9 cellular contexts compared by ENCODE assay signal in genomic region chr15:45276851-45277250, GRCh38. TPM values are rescaled to one million over a fixed set of nuclear protein-coding genes. Genes with fewer than 3 reads are reported as not detected.
A peak's percentile ranks its signal among the peaks of the same experiment; 100 is the strongest.
DNase-seq lines count a peak whose midpoint lies in the region; ATAC-seq, FAIRE-seq and TF ChIP-seq lines count a peak whose summit lies in the region.
"Had no signal": no experiment of that assay in that cellular context is flagged by ENCODE, and none has a peak within 500 bp of the region (broad histone marks: within the 10 kb centered on the region; RNA-seq: fewer than 3 reads in every experiment).

No MANE protein-coding gene starts in this region.

- no peak overlapping the region for H3K4me2 ChIP-seq in neural cell (ENCODE audit: low read length)

- CTCF ChIA-PET in activated CD8-positive, alpha-beta T cell treated with anti-CD3 and anti-CD28 coated beads for 36 hours (lab: Charles Lee): interaction anchor here (0.7 to 1.0 kb wide), 2 partner anchors 11 to 153 kb away, joined by 3 read pairs; no protein-coding TSS in a partner anchor

- intact Hi-C loops in activated CD8-positive, alpha-beta T cell treated with anti-CD3 and anti-CD28 coated beads for 36 hours (cut with micrococcal nuclease): no loop called here
- intact Hi-C loops in pancreas (cut with DNase I): no loop called here

- H3K36me3 Mint-ChIP-seq in activated CD8-positive, alpha-beta T cell treated with anti-CD3 and anti-CD28 coated beads for 36 hours (ENCODE audit: low read depth): no peaks in the 10 kb centered on the region

- no peaks in the 10 kb centered on the region for H3K27me3 ChIP-seq in neural cell (ENCODE audit: insufficient read depth, low read depth, low read length)
- H3K27me3 ChIP-seq in pancreas: no peaks in the 10 kb centered on the region

- H3K79me2 ChIP-seq in neural cell (replicated peaks; ENCODE audit: insufficient read depth, low read length): no peaks in the 10 kb centered on the region

- no peak for FAIRE-seq in pancreas (lab: Jason Lieb, UNC)

- no peaks in the 10 kb centered on the region for H3K36me3 ChIP-seq in neural cell (ENCODE audit: insufficient read depth, low read length)
- H3K36me3 ChIP-seq in pancreas: no peaks in the 10 kb centered on the region

- TF ChIP-seq EP300 in neural cell (conservative IDR thresholded peaks at IDR 0.05; ENCODE audit: poor library complexity, severe bottlenecking): no peak

- POLR2A ChIA-PET in activated CD8-positive, alpha-beta T cell treated with anti-CD3 and anti-CD28 coated beads for 36 hours (lab: Charles Lee): no interaction called here

- no peaks in the 10 kb centered on the region for H4K20me1 ChIP-seq in neural cell (ENCODE audit: insufficient read depth)

- H3K4me3 Mint-ChIP-seq in activated CD8-positive, alpha-beta T cell treated with anti-CD3 and anti-CD28 coated beads for 36 hours: no peak overlapping the region

- peak; percentile 69 for TF ChIP-seq RAD21 in neural cell (conservative IDR thresholded peaks at IDR 0.05)

- ATAC-seq in activated CD8-positive, alpha-beta T cell treated with anti-CD3 and anti-CD28 coated beads for 36 hours: no peak
- no peak for ATAC-seq in pancreas

- H3K9me3 Mint-ChIP-seq in activated CD8-positive, alpha-beta T cell treated with anti-CD3 and anti-CD28 coated beads for 36 hours: no peaks in the 10 kb centered on the region

- 1% methylated on average over 2 of the region's 2 CpGs for WGBS in pancreas, 2 donors

- H3K9me2 ChIP-seq in neural cell (ENCODE audit: insufficient read depth, low read length): no peaks in the 10 kb centered on the region

- no peak overlapping the region for H3K27ac ChIP-seq in neural cell (ENCODE audit: low read length)
- no peak overlapping the region for H3K27ac ChIP-seq in pancreas

- no peaks in the 10 kb centered on the region for H3K9me3 ChIP-seq in neural cell (ENCODE audit: low read length)
- H3K9me3 ChIP-seq in pancreas: no peaks in the 10 kb centered on the region

- no peaks in the 10 kb centered on the region for H3F3A ChIP-seq in neural cell (ENCODE audit: insufficient read depth, low read length, poor library complexity, severe bottlenecking)

- H3K27me3 Mint-ChIP-seq in activated CD8-positive, alpha-beta T cell treated with anti-CD3 and anti-CD28 coated beads for 36 hours: no peaks in the 10 kb centered on the region

- H3K9ac ChIP-seq in neural cell (ENCODE audit: low read length): no peak overlapping the region

- TF ChIP-seq CTCF in neural cell (IDR thresholded peaks at IDR 0.05; ENCODE audit: poor library complexity, severe bottlenecking): peak; percentile 65
- no peak for TF ChIP-seq CTCF in activated CD8-positive, alpha-beta T cell treated with anti-CD3 and anti-CD28 coated beads for 36 hours (IDR thresholded peaks at IDR 0.05)
- TF ChIP-seq CTCF in pancreas (IDR thresholded peaks at IDR 0.05): peak in 2 of 4 donors; percentile 16 to 22

- H3K4me3 ChIP-seq in neural cell (ENCODE audit: low read length): no peak overlapping the region
- no peak overlapping the region for H3K4me3 ChIP-seq in pancreas

- no peak overlapping the region for H2AFZ ChIP-seq in neural cell (ENCODE audit: low read depth, low read length)

- no peak overlapping the region for H3K27ac Mint-ChIP-seq in activated CD8-positive, alpha-beta T cell treated with anti-CD3 and anti-CD28 coated beads for 36 hours

- peaks cover 4 to 8% (median 7%) of the 10 kb centered on the region in 3 donors for H3K4me1 ChIP-seq in pancreas

- H3K4me1 Mint-ChIP-seq in activated CD8-positive, alpha-beta T cell treated with anti-CD3 and anti-CD28 coated beads for 36 hours (ENCODE audit: low read depth): peaks cover 16% of the 10 kb centered on the region

- DNase-seq in NCI-H1092 treated with DMSO at 0.1 percent for 48 hours (lab: John Stamatoyannopoulos, UW) (peak; percentile 17), NCI-H1092 (lab: John Stamatoyannopoulos, UW) (no peak), NCI-H2171 treated with DMSO at 0.1 percent for 48 hours (lab: John Stamatoyannopoulos, UW) (peak; percentile 47), cerebellar cortex (ENCODE audit: low spot score) (peak; percentile 74), HuH-7.5 (ENCODE audit: low spot score) (no peak), pancreas (no peak)
- no peak for DNase-seq in activated CD8-positive, alpha-beta T cell treated with anti-CD3 and anti-CD28 coated beads for 36 hours

TF ChIP-seq in neural cell, 6 proteins besides CTCF, POLR2A, EP300 and RAD21:
- TF ChIP-seq MXI1 (conservative IDR thresholded peaks at IDR 0.05; ENCODE audit: poor library complexity, severe bottlenecking) (no peak), SMC3 (conservative IDR thresholded peaks at IDR 0.05; ENCODE audit: poor library complexity) (peak; percentile 71), POLR2AphosphoS5 (IDR thresholded peaks at IDR 0.05) (no peak), EZH2 (IDR thresholded peaks at IDR 0.05; ENCODE audit: borderline replicate concordance, insufficient read depth, low read length, poor library complexity, severe bottlenecking) (no peak), TAF1 (IDR thresholded peaks at IDR 0.05; ENCODE audit: low read depth) (no peak)
- TF ChIP-seq, protein P1, sequence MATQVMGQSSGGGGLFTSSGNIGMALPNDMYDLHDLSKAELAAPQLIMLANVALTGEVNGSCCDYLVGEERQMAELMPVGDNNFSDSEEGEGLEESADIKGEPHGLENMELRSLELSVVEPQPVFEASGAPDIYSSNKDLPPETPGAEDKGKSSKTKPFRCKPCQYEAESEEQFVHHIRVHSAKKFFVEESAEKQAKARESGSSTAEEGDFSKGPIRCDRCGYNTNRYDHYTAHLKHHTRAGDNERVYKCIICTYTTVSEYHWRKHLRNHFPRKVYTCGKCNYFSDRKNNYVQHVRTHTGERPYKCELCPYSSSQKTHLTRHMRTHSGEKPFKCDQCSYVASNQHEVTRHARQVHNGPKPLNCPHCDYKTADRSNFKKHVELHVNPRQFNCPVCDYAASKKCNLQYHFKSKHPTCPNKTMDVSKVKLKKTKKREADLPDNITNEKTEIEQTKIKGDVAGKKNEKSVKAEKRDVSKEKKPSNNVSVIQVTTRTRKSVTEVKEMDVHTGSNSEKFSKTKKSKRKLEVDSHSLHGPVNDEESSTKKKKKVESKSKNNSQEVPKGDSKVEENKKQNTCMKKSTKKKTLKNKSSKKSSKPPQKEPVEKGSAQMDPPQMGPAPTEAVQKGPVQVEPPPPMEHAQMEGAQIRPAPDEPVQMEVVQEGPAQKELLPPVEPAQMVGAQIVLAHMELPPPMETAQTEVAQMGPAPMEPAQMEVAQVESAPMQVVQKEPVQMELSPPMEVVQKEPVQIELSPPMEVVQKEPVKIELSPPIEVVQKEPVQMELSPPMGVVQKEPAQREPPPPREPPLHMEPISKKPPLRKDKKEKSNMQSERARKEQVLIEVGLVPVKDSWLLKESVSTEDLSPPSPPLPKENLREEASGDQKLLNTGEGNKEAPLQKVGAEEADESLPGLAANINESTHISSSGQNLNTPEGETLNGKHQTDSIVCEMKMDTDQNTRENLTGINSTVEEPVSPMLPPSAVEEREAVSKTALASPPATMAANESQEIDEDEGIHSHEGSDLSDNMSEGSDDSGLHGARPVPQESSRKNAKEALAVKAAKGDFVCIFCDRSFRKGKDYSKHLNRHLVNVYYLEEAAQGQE (IDR thresholded peaks at IDR 0.05; ENCODE audit: borderline replicate concordance): no peak

RNA-seq across cellular contexts. Expression of gene SLC28A2, which starts 24.8 kb away (rescaled TPM):
- polyA plus RNA-seq in neural cell (not detected in 2 replicates), pancreas (not detected)
- polyA minus RNA-seq in neural cell: not detected in 2 replicates
- not detected for total RNA-seq in activated CD8-positive, alpha-beta T cell treated with anti-CD3 and anti-CD28 coated beads for 36 hours
- total RNA-seq in pancreas: under 1 TPM in 2 of 6 donors, not detected in 4; 0.09 to 0.22 TPM
- total RNA-seq: T-helper 1 cell treated with Interleukin-12 subunit alpha and Interleukin-12 subunit beta and Interleukin-4 antibody, amounts not matched to agents 30 ng/mL and 1 ng/mL, for 36 hours had no signal

Comparison
In these comparisons a context has a peak if more than half of its experiments do, and no peak if none do; other contexts are left out.
1. DNase-seq: peak in NCI-H1092 treated with DMSO at 0.1 percent for 48 hours (single experiment), NCI-H2171 treated with DMSO at 0.1 percent for 48 hours (single experiment) and cerebellar cortex (single experiment); none in NCI-H1092 (single experiment), activated CD8-positive, alpha-beta T cell treated with anti-CD3 and anti-CD28 coated beads for 36 hours (single experiment), HuH-7.5 (single experiment) and pancreas (0 of 6).